10 cellular contexts compared by ENCODE assay signal in genomic region chr9:130443840-130444492, GRCh38. TPM values are rescaled to one million over a fixed set of nuclear protein-coding genes. Genes with fewer than 3 reads are reported as not detected.
A peak's percentile ranks its signal among the peaks of the same experiment; 100 is the strongest.
DNase-seq lines count a peak whose midpoint lies in the region; TF ChIP-seq lines count a peak whose summit lies in the region.
"Had no signal": no experiment of that assay in that cellular context is flagged by ENCODE, and none has a peak within 500 bp of the region (broad histone marks: within the 10 kb centered on the region; RNA-seq: fewer than 3 reads in every experiment).

No MANE protein-coding gene starts in this region.

- peaks cover 28% of the 10 kb centered on the region for H3K4me1 Mint-ChIP-seq in mesothelial cell of epicardium

- TF ChIP-seq CTCF in colonic mucosa (IDR thresholded peaks at IDR 0.05) (no peak), mesothelial cell of epicardium (IDR thresholded peaks at IDR 0.05; ENCODE audit: unreplicated experiment) (no peak), thyroid gland (IDR thresholded peaks at IDR 0.05) (no peak)

- peaks cover 7% of the 10 kb centered on the region for H3K27me3 Mint-ChIP-seq in mesothelial cell of epicardium (ENCODE audit: low read depth)

- no peak overlapping the region for H3K27ac Mint-ChIP-seq in mesothelial cell of epicardium

- H3K36me3 Mint-ChIP-seq in mesothelial cell of epicardium: peaks cover 3% of the 10 kb centered on the region

- H3K36me3 ChIP-seq in colonic mucosa: no peaks in the 10 kb centered on the region
- no peaks in the 10 kb centered on the region for H3K36me3 ChIP-seq in thyroid gland

- no peak for TF ChIP-seq POLR2A in thyroid gland (IDR thresholded peaks at IDR 0.05)

- 53 to 63% methylated on average over 11 to 14 of the region's 14 CpGs for WGBS in thyroid gland, 2 donors

- H3K4me1 ChIP-seq in colonic mucosa: peaks cover 8% of the 10 kb centered on the region
- peaks cover 27 to 38% of the 10 kb centered on the region in 2 donors for H3K4me1 ChIP-seq in thyroid gland

- H3K27ac ChIP-seq in colonic mucosa: no peak overlapping the region
- H3K27ac ChIP-seq in thyroid gland: peak overlapping the region; percentile 50 to 93 (median 55)
- H3K27ac ChIP-seq: 22Rv1 had no signal

- peak overlapping the region; percentile 38 for H3K4me3 Mint-ChIP-seq in mesothelial cell of epicardium

- H3K27me3 ChIP-seq in colonic mucosa (no peaks in the 10 kb centered on the region), thyroid gland (no peaks in the 10 kb centered on the region)

- peaks cover 11% of the 10 kb centered on the region for H3K9me3 Mint-ChIP-seq in mesothelial cell of epicardium

- intact Hi-C loops in colonic mucosa (cut with DNase I): no loop called here
- intact Hi-C loops in thyroid gland (cut with DNase I): no loop called here

- peak overlapping the region; percentile 61 for H3K4me3 ChIP-seq in colonic mucosa
- H3K4me3 ChIP-seq in thyroid gland (replicated peaks in 1 of 3): peak overlapping the region in 1 of 3 donors; percentile 69

- H3K9me3 ChIP-seq in colonic mucosa (no peaks in the 10 kb centered on the region), thyroid gland (no peaks in the 10 kb centered on the region)

- peak; percentile 64 for DNase-seq in DMS53 (lab: John Stamatoyannopoulos, UW)
- no peak for DNase-seq in DMS53 treated with DMSO at 0.1 percent for 48 hours (lab: John Stamatoyannopoulos, UW; ENCODE audit: unreplicated experiment)
- peak; percentile 42 for DNase-seq in colonic mucosa
- DNase-seq in mesothelial cell of epicardium (ENCODE audit: low spot score in 2 of 2, unreplicated experiment in 2 of 2): no peak
- peak; percentile 49 to 55 for DNase-seq in thyroid gland
- DNase-seq in LoVo (ENCODE audit: low spot score): no peak
- DNase-seq in NOMO-1 treated with DMSO at 0.1 percent for 48 hours (lab: John Stamatoyannopoulos, UW; ENCODE audit: unreplicated experiment): no peak
- DNase-seq in NCI-H2227 (lab: John Stamatoyannopoulos, UW; ENCODE audit: unreplicated experiment): no peak
- DNase-seq: NCI-H1105 treated with DMSO at 0.1 percent for 48 hours had no signal

- H3K9ac ChIP-seq in colonic mucosa (ENCODE audit: low read depth in 2 of 2, low read length in 2 of 2): peak overlapping the region in 1 of 2 donors; percentile 86

RNA-seq across cellular contexts. Expression of gene ASS1, which starts 0.8 kb away (rescaled TPM):
- 100 to 1,000 TPM; 380 to 511 TPM for total RNA-seq in colonic mucosa
- 94.8 to 110 TPM (median 98.0 TPM) in 3 replicates for total RNA-seq in mesothelial cell of epicardium
- 100 to 1,000 TPM; 123 to 235 (median 166) TPM for total RNA-seq in thyroid gland

Comparison
In these comparisons a context has a peak if more than half of its experiments do, and no peak if none do; other contexts are left out.
1. DNase-seq: peak in DMS53 (single experiment), colonic mucosa (single experiment) and thyroid gland (2 of 2); none in DMS53 treated with DMSO at 0.1 percent for 48 hours (single experiment), mesothelial cell of epicardium (0 of 2), LoVo (single experiment), NOMO-1 treated with DMSO at 0.1 percent for 48 hours (single experiment) and NCI-H2227 (single experiment).